25 cellular contexts compared by ENCODE assay signal in the genomic region with DNA sequence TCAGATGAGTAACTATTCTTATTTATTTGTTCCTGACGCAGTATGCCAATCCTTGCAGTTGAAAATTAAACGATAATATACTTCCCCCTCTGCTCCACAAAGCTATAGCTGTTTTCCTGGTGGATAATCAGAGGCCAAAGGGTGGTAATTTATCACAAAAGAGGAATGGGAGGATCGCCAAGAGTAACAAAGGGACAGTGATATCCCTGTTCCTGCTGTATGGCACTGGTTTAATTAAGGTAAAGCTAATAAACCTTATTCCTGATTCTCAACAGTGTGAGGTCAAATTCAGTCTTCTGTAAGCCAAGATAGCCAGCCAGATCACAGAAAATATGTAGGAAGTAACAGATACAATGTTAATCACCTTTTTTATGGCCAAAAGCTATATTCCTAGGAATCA. TPM values are rescaled to one million over a fixed set of nuclear protein-coding genes. Genes with fewer than 3 reads are reported as not detected.
"Had no signal": no experiment of that assay in that cellular context is flagged by ENCODE, and none has a peak within 500 bp of the region (broad histone marks: within the 10 kb centered on the region; RNA-seq: fewer than 3 reads in every experiment).

No MANE protein-coding gene starts in this region.

- H3K4me1 ChIP-seq: right lobe of liver, tibial artery had no signal

- H3K27me3 Mint-ChIP-seq: dendritic cell treated with granulocyte-macrophage colony-stimulating factor and Interleukin-4, amounts not matched to agents 40 ng/mL and 50 ng/mL, for 4 days; stimulated activated naive CD8-positive, alpha-beta T cell treated with anti-CD3 and anti-CD28 coated beads, Interleukin-15, amount 100 ng/mL, for 72 hours had no signal

- ATAC-seq: activated CD8-positive, alpha-beta T cell treated with anti-CD3 and anti-CD28 coated beads, Interleukin-2, amount 10 ng/mL, durations not matched to agents 7 days and 5 days; activated naive CD4-positive, alpha-beta T cell treated with anti-CD3 and anti-CD28 coated beads, Interleukin-2, amount 50 U/mL, for 72 hours; esophagus mucosa; right lobe of liver; stimulated activated effector memory CD8-positive, alpha-beta T cell treated with anti-CD3 and anti-CD28 coated beads, Interleukin-12 subunit alpha, Interleukin-12 subunit beta, amount 100 ng/mL, for 72 hours; stimulated activated naive CD8-positive, alpha-beta T cell treated with anti-CD3 and anti-CD28 coated beads, Interleukin-15, amount 100 ng/mL, for 72 hours had no signal

- H3K27ac Mint-ChIP-seq: activated CD8-positive, alpha-beta T cell treated with anti-CD3 and anti-CD28 coated beads, Interleukin-2, amount 10 ng/mL, durations not matched to agents 7 days and 5 days; activated naive CD4-positive, alpha-beta T cell treated with anti-CD3 and anti-CD28 coated beads, Interleukin-2, amount 50 U/mL, for 72 hours; activated T-helper 1 cell treated with anti-CD3 and anti-CD28 coated beads, Interleukin-12 subunit alpha, Interleukin-12 subunit beta, Interleukin-2, Interleukin-4 antibody, amounts not matched to agents 30 ng/mL and 10 ng/mL and 1 ng/mL, durations not matched to agents 14 hours and 24 hours and 36 hours; brain; dendritic cell treated with granulocyte-macrophage colony-stimulating factor and Interleukin-4, amounts not matched to agents 40 ng/mL and 50 ng/mL, for 4 days; stimulated activated effector memory CD8-positive, alpha-beta T cell treated with anti-CD3 and anti-CD28 coated beads, Interleukin-12 subunit alpha, Interleukin-12 subunit beta, amount 100 ng/mL, for 72 hours; stimulated activated naive CD8-positive, alpha-beta T cell treated with anti-CD3 and anti-CD28 coated beads, Interleukin-15, amount 100 ng/mL, for 72 hours had no signal

- H3K36me3 ChIP-seq: right lobe of liver, tibial artery had no signal

- H3K36me3 Mint-ChIP-seq: brain; stimulated activated effector memory CD8-positive, alpha-beta T cell treated with anti-CD3 and anti-CD28 coated beads, Interleukin-12 subunit alpha, Interleukin-12 subunit beta, amount 100 ng/mL, for 72 hours had no signal

- H3K4me1 Mint-ChIP-seq: brain, neural crest cell had no signal

- H3K4me3 Mint-ChIP-seq: activated CD8-positive, alpha-beta T cell treated with anti-CD3 and anti-CD28 coated beads, Interleukin-2, amount 10 ng/mL, durations not matched to agents 7 days and 5 days; activated T-helper 1 cell treated with anti-CD3 and anti-CD28 coated beads, Interleukin-12 subunit alpha, Interleukin-12 subunit beta, Interleukin-2, Interleukin-4 antibody, amounts not matched to agents 30 ng/mL and 10 ng/mL and 1 ng/mL, durations not matched to agents 14 hours and 24 hours and 36 hours; brain; dendritic cell treated with granulocyte-macrophage colony-stimulating factor and Interleukin-4, amounts not matched to agents 40 ng/mL and 50 ng/mL, for 4 days; neural crest cell; stimulated activated effector memory CD8-positive, alpha-beta T cell treated with anti-CD3 and anti-CD28 coated beads, Interleukin-12 subunit alpha, Interleukin-12 subunit beta, amount 100 ng/mL, for 72 hours; stimulated activated naive CD8-positive, alpha-beta T cell treated with anti-CD3 and anti-CD28 coated beads, Interleukin-15, amount 100 ng/mL, for 72 hours had no signal

- FAIRE-seq: frontal cortex, TTC549 had no signal

- H3K4me3 ChIP-seq: right lobe of liver, skin epidermis, tibial artery had no signal

- H3K27me3 ChIP-seq: right lobe of liver, tibial artery had no signal

- H3K9me3 Mint-ChIP-seq: stimulated activated effector memory CD8-positive, alpha-beta T cell treated with anti-CD3 and anti-CD28 coated beads, Interleukin-12 subunit alpha, Interleukin-12 subunit beta, amount 100 ng/mL, for 72 hours had no signal

- H3K9me3 ChIP-seq: right lobe of liver, tibial artery had no signal

- H3K27ac ChIP-seq: right lobe of liver, skin epidermis, tibial artery had no signal

- DNase-seq: activated CD4-positive, alpha-beta T cell treated with anti-CD3 and anti-CD28 coated beads for 1 hour; activated CD4-positive, alpha-beta T cell treated with anti-CD3 and anti-CD28 coated beads, Interleukin-2, amount 50 U/mL, for 1 hour; activated CD8-positive, alpha-beta T cell treated with anti-CD3 and anti-CD28 coated beads, Interleukin-2, amount 10 ng/mL, durations not matched to agents 7 days and 5 days; activated gamma-delta T cell; aorta; effector memory CD4-positive, alpha-beta T cell; glutamatergic neuron; hippocampal formation; kidney glomerular epithelial cell; occipital lobe; posterior cingulate gyrus; right lobe of liver; stimulated activated CD4-positive, alpha-beta T cell treated with anti-CD3 and anti-CD28 coated beads, Interleukin-2, amount 100 ng/mL, for 24 hours; stimulated activated naive CD8-positive, alpha-beta T cell treated with anti-CD3 and anti-CD28 coated beads, Interleukin-15, amount 100 ng/mL, for 72 hours; tibial artery had no signal

RNA-seq across cellular contexts. Expression of gene PTGER4, which starts 33.4 kb away (rescaled TPM):
- total RNA-seq: neural crest cell had no signal
